17 cellular contexts compared by ENCODE assay signal in genomic region chr13:87999141-87999765, GRCh38.
DNase-seq lines count a peak whose midpoint lies in the region; ATAC-seq and TF ChIP-seq lines count a peak whose summit lies in the region.
"Had no signal": no experiment of that assay in that cellular context is flagged by ENCODE, and none has a peak within 500 bp of the region (broad histone marks: within the 10 kb centered on the region; RNA-seq: fewer than 3 reads in every experiment).

No MANE protein-coding gene starts in this region.

- H2AK5ac ChIP-seq in IMR-90 (ENCODE audit: low read depth, low read length), result no peak overlapping the region

- in situ Hi-C loops in IMR-90 (cut with MboI; ENCODE audit: low sequenced_read_pairs) (no loop called here), astrocyte of the spinal cord (cut with HindIII; ENCODE audit: low sequenced_read_pairs) (no loop called here)

- peak overlapping the region; percentile 67; the same call in 1 of the 2 replicates for H2BK20ac ChIP-seq in IMR-90 (ENCODE audit: low read depth, low read length)

- H3K9ac ChIP-seq in IMR-90 (ENCODE audit: low read depth, low read length), result no peak overlapping the region

- BruUV-seq in IMR-90 (replicated peaks; lab: Mats Ljungman, UMichigan), result no TSS peak

- no CpG with 5 or more reads among the region's 4 CpGs for WGBS in IMR-90 (ENCODE audit: extremely low coverage in 2 of 2, insufficient read length in 1 of 2), 2 experiments

- peak overlapping the region; percentile 52; the same call in 1 of the 2 replicates for H4K91ac ChIP-seq in IMR-90 (ENCODE audit: insufficient read depth, low read depth, low read length)

- no peak overlapping the region for H3K4me3 ChIP-seq in IMR-90 (ENCODE audit: insufficient read depth, low read depth, low read length)
- no peak overlapping the region for H3K4me3 ChIP-seq in astrocyte of the spinal cord (ENCODE audit: low read depth, low read length)
- H3K4me3 ChIP-seq: vagina had no signal

- intact Hi-C loops in IMR-90 (cut with micrococcal nuclease), result no loop called here

- H3K4me1 ChIP-seq in IMR-90 (ENCODE audit: control insufficient read depth, insufficient read depth, low read length), result no peaks in the 10 kb centered on the region
- H3K4me1 ChIP-seq: BE2C, vagina had no signal

- H2BK15ac ChIP-seq in IMR-90 (ENCODE audit: low read depth, low read length), result no peak overlapping the region

- H3K36me3 ChIP-seq in IMR-90 (ENCODE audit: control insufficient read depth, insufficient read depth, low read length), result no peaks in the 10 kb centered on the region
- H3K36me3 ChIP-seq: BE2C, vagina had no signal

- no peaks in the 10 kb centered on the region for H3K27me3 ChIP-seq in IMR-90 (ENCODE audit: control insufficient read depth, insufficient read depth, low read length)
- H3K27me3 ChIP-seq: BE2C, vagina had no signal

- DNase-seq in AG20443 (ENCODE audit: low spot score) (peak; percentile 49), IMR-90 (peak; percentile 30), astrocyte of the spinal cord (ENCODE audit: low read depth, low spot score) (peak; percentile 63), kidney tubule cell (ENCODE audit: low spot score) (peak; percentile 96), erythroblast (lab: John Stamatoyannopoulos, UW) (no peak)
- DNase-seq in activated CD4-positive, alpha-beta T cell treated with anti-CD3 and anti-CD28 coated beads for 4 hours, result no peak
- DNase-seq in stimulated activated CD4-positive, alpha-beta T cell treated with anti-CD3 and anti-CD28 coated beads, Interleukin-4, amount 100 ng/mL, for 4 hours, result no peak
- DNase-seq: activated CD4-positive, alpha-beta T cell treated with anti-CD3 and anti-CD28 coated beads, Interleukin-2, amount 10 ng/mL, durations not matched to agents 7 days and 5 days; activated T-cell treated with anti-CD3 and anti-CD28 coated beads, Interleukin-2, amount 50 U/mL, for 72 hours; BE2C; left cardiac atrium; right cardiac atrium; stimulated activated naive CD8-positive, alpha-beta T cell treated with anti-CD3 and anti-CD28 coated beads, Interleukin-15, Interleukin-2, amounts not matched to agents 100 U/mL and 50 U/mL, for 24 hours had no signal

- CTCF ChIA-PET in IMR-90 (lab: Yijun Ruan, JAX), result interaction anchor here (0.9 to 1.1 kb wide), 3 partner anchors 7 to 17 kb away, joined by 3 read pairs; no protein-coding TSS in a partner anchor

- peak overlapping the region; percentile 22; the same call in 1 of the 2 replicates for H3K14ac ChIP-seq in IMR-90 (replicated peaks; ENCODE audit: low read depth, low read length)

- peak overlapping the region in 1 of 2 experiments; percentile 49; a peak in 2 of 4 replicates for H4K8ac ChIP-seq in IMR-90 (ENCODE audit: low read depth in 2 of 2, low read length in 2 of 2)

- no peak overlapping the region for H4K5ac ChIP-seq in IMR-90 (ENCODE audit: low read depth, low read length)

- peak overlapping the region; percentile 52; the same call in 1 of the 2 replicates for H3K4ac ChIP-seq in IMR-90 (ENCODE audit: low read depth, low read length)

- H3K56ac ChIP-seq in IMR-90 (ENCODE audit: extremely low read depth, insufficient read depth, low read length), result 0 out of 2 replicates have a peak overlapping the region, but pooled peaks have one; percentile 41

- H2BK5ac ChIP-seq in IMR-90 (ENCODE audit: low read depth, low read length, poor library complexity, severe bottlenecking), result peak overlapping the region; percentile 39

- H3K23ac ChIP-seq in IMR-90 (ENCODE audit: low read depth, low read length), result no peak overlapping the region

- H2BK120ac ChIP-seq in IMR-90 (ENCODE audit: low read depth, low read length), result peak overlapping the region; percentile 77

- no peak overlapping the region for H3K18ac ChIP-seq in IMR-90 (ENCODE audit: low read depth, low read length)

- ATAC-seq in IMR-90 (ENCODE audit: low read depth) (peak; percentile 86), HG03135 (IDR thresholded peaks at IDR 0.05; ENCODE audit: unreplicated experiment) (no peak)
- ATAC-seq: activated T-cell treated with anti-CD3 and anti-CD28 coated beads, Interleukin-2, amount 50 U/mL, for 72 hours; left cardiac atrium; naive thymus-derived CD4-positive, alpha-beta T cell; right cardiac atrium; stimulated activated naive CD8-positive, alpha-beta T cell treated with anti-CD3 and anti-CD28 coated beads, Interleukin-15, Interleukin-2, amounts not matched to agents 100 U/mL and 50 U/mL, for 24 hours had no signal

- no peaks in the 10 kb centered on the region for H3K79me1 ChIP-seq in IMR-90 (ENCODE audit: low read depth in 1 of 2, low read length in 2 of 2)

- no peak overlapping the region for H2AK9ac ChIP-seq in IMR-90 (replicated peaks; ENCODE audit: low read depth, low read length, poor library complexity)

- TF ChIP-seq RAD21 in IMR-90 (IDR thresholded peaks at IDR 0.05; ENCODE audit: low read length), result no peak

- no peak overlapping the region for H3K4me2 ChIP-seq in IMR-90 (ENCODE audit: low read depth, low read length)

- POLR2A ChIA-PET in IMR-90 (lab: Charles Lee; ENCODE audit: unreplicated experiment), result no interaction called here

- TF ChIP-seq POLR2A in IMR-90 (IDR thresholded peaks at IDR 0.05; ENCODE audit: low read depth, low read length) (no peak), erythroblast (IDR thresholded peaks at IDR 0.05; ENCODE audit: low read length) (no peak)

- no peaks in the 10 kb centered on the region for H4K20me1 ChIP-seq in IMR-90 (ENCODE audit: insufficient read depth, low read length)

- peaks cover 5% of the 10 kb centered on the region for H3K9me3 ChIP-seq in IMR-90 (ENCODE audit: control insufficient read depth, insufficient read depth, low read length)
- H3K9me3 ChIP-seq: BE2C, vagina had no signal

- no peaks in the 10 kb centered on the region for H3K9me1 ChIP-seq in IMR-90 (ENCODE audit: insufficient read depth, low read length)

- dilution Hi-C loops in IMR-90 (cut with HindIII; ENCODE audit: low sequenced_read_pairs, unreplicated experiment), result no loop called here

- no peak for TF ChIP-seq CTCF in IMR-90 (conservative IDR thresholded peaks at IDR 0.05; ENCODE audit: low read depth, low read length)
- no peak for TF ChIP-seq CTCF in astrocyte of the spinal cord (IDR thresholded peaks at IDR 0.05; ENCODE audit: low read depth, low read length)

- H3K27ac ChIP-seq in IMR-90 (ENCODE audit: insufficient read depth, low read length), result peak overlapping the region; percentile 48; the same call in 1 of the 2 replicates
- H3K27ac ChIP-seq: HL-60, vagina had no signal

- peak overlapping the region; percentile 58 for H2AFZ ChIP-seq in IMR-90 (replicated peaks; ENCODE audit: low read length, poor library complexity)

TF ChIP-seq in IMR-90, 13 proteins besides CTCF, POLR2A, EP300 and RAD21:
- no peak for TF ChIP-seq RFX5 (IDR thresholded peaks at IDR 0.05; ENCODE audit: low read depth, low read length)
- TF ChIP-seq, protein P1, sequence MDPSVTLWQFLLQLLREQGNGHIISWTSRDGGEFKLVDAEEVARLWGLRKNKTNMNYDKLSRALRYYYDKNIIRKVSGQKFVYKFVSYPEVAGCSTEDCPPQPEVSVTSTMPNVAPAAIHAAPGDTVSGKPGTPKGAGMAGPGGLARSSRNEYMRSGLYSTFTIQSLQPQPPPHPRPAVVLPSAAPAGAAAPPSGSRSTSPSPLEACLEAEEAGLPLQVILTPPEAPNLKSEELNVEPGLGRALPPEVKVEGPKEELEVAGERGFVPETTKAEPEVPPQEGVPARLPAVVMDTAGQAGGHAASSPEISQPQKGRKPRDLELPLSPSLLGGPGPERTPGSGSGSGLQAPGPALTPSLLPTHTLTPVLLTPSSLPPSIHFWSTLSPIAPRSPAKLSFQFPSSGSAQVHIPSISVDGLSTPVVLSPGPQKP (IDR thresholded peaks at IDR 0.05; ENCODE audit: borderline replicate concordance, low read depth, low read length), result no peak
- TF ChIP-seq USF2 (IDR thresholded peaks at IDR 0.05; ENCODE audit: low read depth, low read length), result no peak
- no peak for TF ChIP-seq BHLHE40 (IDR thresholded peaks at IDR 0.05; ENCODE audit: low read depth, low read length)
- TF ChIP-seq MAZ (IDR thresholded peaks at IDR 0.05; ENCODE audit: borderline replicate concordance, low read depth, low read length), result no peak
- no peak for TF ChIP-seq NFE2L2 (IDR thresholded peaks at IDR 0.05; ENCODE audit: low read depth, low read length)
- no peak for TF ChIP-seq MAFK (IDR thresholded peaks at IDR 0.05; ENCODE audit: low read depth, low read length)
- no peak for TF ChIP-seq MXI1 (IDR thresholded peaks at IDR 0.05; ENCODE audit: borderline replicate concordance, low read depth, low read length)
- no peak for TF ChIP-seq CHD1 (IDR thresholded peaks at IDR 0.05; ENCODE audit: low read depth, low read length)
- no peak for TF ChIP-seq RCOR1 (IDR thresholded peaks at IDR 0.05; ENCODE audit: insufficient replicate concordance, low read length)
- no peak for TF ChIP-seq FOS (IDR thresholded peaks at IDR 0.05; ENCODE audit: low read depth, low read length)
- no peak for TF ChIP-seq CEBPB (IDR thresholded peaks at IDR 0.05; ENCODE audit: low read depth, low read length)
- TF ChIP-seq SMC3 (IDR thresholded peaks at IDR 0.05; ENCODE audit: low read depth, low read length), result no peak

Comparison
In these comparisons a context has a peak if more than half of its experiments do, and no peak if none do; other contexts are left out.
1. DNase-seq: peak in AG20443 (single experiment), IMR-90 (single experiment), astrocyte of the spinal cord (single experiment) and kidney tubule cell (single experiment); none in activated CD4-positive, alpha-beta T cell treated with anti-CD3 and anti-CD28 coated beads for 4 hours (0 of 2), stimulated activated CD4-positive, alpha-beta T cell treated with anti-CD3 and anti-CD28 coated beads, Interleukin-4, amount 100 ng/mL, for 4 hours (0 of 2) and erythroblast (0 of 2).